In genomic region chr18:80159713-80160636, GRCh38 we compare ENCODE assay signal across 7 cellular contexts. TPM values are rescaled to one million over a fixed set of nuclear protein-coding genes. Genes with fewer than 3 reads are reported as not detected.
DNase-seq lines count a peak whose midpoint lies in the region; ATAC-seq and TF ChIP-seq lines count a peak whose summit lies in the region.

No MANE protein-coding gene starts in this region.

- H3K9me3 ChIP-seq in tibial artery, result peaks cover 0 to 9% (median 0%) of the 10 kb centered on the region in 3 donors

- H3K4me3 ChIP-seq in tibial artery, result no peak overlapping the region

- H3K27ac ChIP-seq in tibial artery, result no peak overlapping the region

- peak; percentile 24 to 29 for TF ChIP-seq CTCF in tibial artery (IDR thresholded peaks at IDR 0.05)

- no peaks in the 10 kb centered on the region for H3K4me1 Mint-ChIP-seq in activated naive CD8-positive, alpha-beta T cell treated with anti-CD3 and anti-CD28 coated beads, Interleukin-2, amount 10 ng/mL, durations not matched to agents 7 days and 5 days

- no peak overlapping the region for H3K27ac Mint-ChIP-seq in activated naive CD8-positive, alpha-beta T cell treated with anti-CD3 and anti-CD28 coated beads, Interleukin-2, amount 10 ng/mL, durations not matched to agents 7 days and 5 days

- H3K4me1 ChIP-seq in tibial artery, result no peaks in the 10 kb centered on the region

- POLR2A ChIA-PET in activated naive CD8-positive, alpha-beta T cell treated with anti-CD3 and anti-CD28 coated beads, Interleukin-2, amount 10 ng/mL, durations not matched to agents 7 days and 5 days (lab: Charles Lee), result interaction anchor here (0.9 kb wide), 1 partner anchor 29 kb away, joined by 3 read pairs; no protein-coding TSS in a partner anchor

- peaks cover 0 to 4% of the 10 kb centered on the region in 2 donors for H3K27me3 ChIP-seq in tibial artery

- ATAC-seq in HG03103 (IDR thresholded peaks at IDR 0.05; ENCODE audit: low read depth, unreplicated experiment) (peak; percentile 61), left lobe of liver (peak; percentile 26)
- ATAC-seq in activated naive CD8-positive, alpha-beta T cell treated with anti-CD3 and anti-CD28 coated beads, Interleukin-2, amount 10 ng/mL, durations not matched to agents 7 days and 5 days (ENCODE audit: low read depth), result peak; percentile 80

- H3K27me3 Mint-ChIP-seq in activated naive CD8-positive, alpha-beta T cell treated with anti-CD3 and anti-CD28 coated beads, Interleukin-2, amount 10 ng/mL, durations not matched to agents 7 days and 5 days, result peaks cover 2% of the 10 kb centered on the region

- peaks cover 5% of the 10 kb centered on the region for H3K9me3 Mint-ChIP-seq in activated naive CD8-positive, alpha-beta T cell treated with anti-CD3 and anti-CD28 coated beads, Interleukin-2, amount 10 ng/mL, durations not matched to agents 7 days and 5 days

- peak; percentile 71 for DNase-seq in activated naive CD8-positive, alpha-beta T cell treated with anti-CD3 and anti-CD28 coated beads, Interleukin-2, amount 10 ng/mL, durations not matched to agents 7 days and 5 days
- no peak for DNase-seq in left lobe of liver (ENCODE audit: low spot score)
- no peak for DNase-seq in tibial artery
- DNase-seq in RKO (ENCODE audit: low spot score), result no peak
- DNase-seq in HT-29 (ENCODE audit: low spot score), result no peak
- DNase-seq in NOMO-1 treated with dmso at 0.1 percent for 144 hours (lab: John Stamatoyannopoulos, UW; ENCODE audit: unreplicated experiment), result no peak

- no peaks in the 10 kb centered on the region for H3K36me3 Mint-ChIP-seq in activated naive CD8-positive, alpha-beta T cell treated with anti-CD3 and anti-CD28 coated beads, Interleukin-2, amount 10 ng/mL, durations not matched to agents 7 days and 5 days

- H3K4me3 Mint-ChIP-seq in activated naive CD8-positive, alpha-beta T cell treated with anti-CD3 and anti-CD28 coated beads, Interleukin-2, amount 10 ng/mL, durations not matched to agents 7 days and 5 days, result no peak overlapping the region

- intact Hi-C loops in tibial artery (cut with DNase I; ENCODE audit: low total_unique reads), result no loop called here

- H3K36me3 ChIP-seq in tibial artery, result peaks cover 0 to 7% (median 0%) of the 10 kb centered on the region in 3 donors

RNA-seq across cellular contexts. Expression of gene ADNP2, which starts 50.9 kb away (rescaled TPM):
- total RNA-seq in activated naive CD8-positive, alpha-beta T cell treated with anti-CD3 and anti-CD28 coated beads, Interleukin-2, amount 10 ng/mL, durations not matched to agents 7 days and 5 days, result 10 to 100 TPM; 23.2 to 24.4 TPM
- 5.4 TPM for total RNA-seq in left lobe of liver
- 14.8 and 17.3 TPM in 2 replicates for total RNA-seq in HT-29 (2014; rRNA removed; shearing (Covaris generic))

Comparison
In these comparisons a context has a peak if more than half of its experiments do, and no peak if none do; other contexts are left out.
1. ATAC-seq: peak in every context shown above with its lines; median percentile 80 in activated naive CD8-positive, alpha-beta T cell treated with anti-CD3 and anti-CD28 coated beads, Interleukin-2, amount 10 ng/mL, durations not matched to agents 7 days and 5 days; 61 in HG03103; 26 in left lobe of liver.